ENCODE assay signal across 1 cellular context in genomic region chr9:137083418-137084004, GRCh38.
TF ChIP-seq lines count a peak whose summit lies in the region.

No MANE protein-coding gene starts in this region.

TF ChIP-seq in HepG2, 621 proteins besides CTCF, POLR2A, EP300 and RAD21 (continued from another document):
- peak; percentile 14; the same call in 1 of the 2 replicates for TF ChIP-seq FOXP4 (CRISPR knock-in tag; IDR thresholded peaks at IDR 0.05)
- 0 out of 2 replicates have a peak, but pooled peaks have one; percentile 23 for TF ChIP-seq IKZF5 (CRISPR knock-in tag; IDR thresholded peaks at IDR 0.05)
- TF ChIP-seq HDAC1 (CRISPR knock-in tag; IDR thresholded peaks at IDR 0.05): peak; percentile 22; the same call in 1 of the 2 replicates
- TF ChIP-seq ZNF281 (CRISPR knock-in tag; IDR thresholded peaks at IDR 0.05; ENCODE audit: borderline replicate concordance): peak; percentile 62; the same call in 1 of the 2 replicates
- TF ChIP-seq, protein P1, sequence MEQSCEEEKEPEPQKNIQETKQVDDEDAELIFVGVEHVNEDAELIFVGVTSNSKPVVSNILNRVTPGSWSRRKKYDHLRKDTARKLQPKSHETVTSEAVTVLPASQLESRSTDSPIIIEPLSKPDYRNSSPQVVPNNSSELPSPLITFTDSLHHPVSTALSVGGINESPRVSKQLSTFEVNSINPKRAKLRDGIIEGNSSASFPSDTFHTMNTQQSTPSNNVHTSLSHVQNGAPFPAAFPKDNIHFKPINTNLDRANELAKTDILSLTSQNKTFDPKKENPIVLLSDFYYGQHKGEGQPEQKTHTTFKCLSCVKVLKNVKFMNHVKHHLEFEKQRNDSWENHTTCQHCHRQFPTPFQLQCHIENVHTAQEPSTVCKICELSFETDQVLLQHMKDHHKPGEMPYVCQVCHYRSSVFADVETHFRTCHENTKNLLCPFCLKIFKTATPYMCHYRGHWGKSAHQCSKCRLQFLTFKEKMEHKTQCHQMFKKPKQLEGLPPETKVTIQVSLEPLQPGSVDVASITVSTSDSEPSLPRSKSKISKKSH (CRISPR knock-in tag; IDR thresholded peaks at IDR 0.05; ENCODE audit: borderline replicate concordance): no peak
- TF ChIP-seq ZNF501 (CRISPR knock-in tag; IDR thresholded peaks at IDR 0.05): peak; percentile 51; the same call in 1 of the 2 replicates
- no peak for TF ChIP-seq ARNTL (CRISPR knock-in tag; IDR thresholded peaks at IDR 0.05)
- no peak for TF ChIP-seq KLF15 (CRISPR knock-in tag; IDR thresholded peaks at IDR 0.05; ENCODE audit: borderline replicate concordance)
- TF ChIP-seq GABPB1 (CRISPR knock-in tag; IDR thresholded peaks at IDR 0.05): peak; percentile 27; the same call in 1 of the 2 replicates
- 0 out of 2 replicates have a peak, but pooled peaks have one; percentile 15 for TF ChIP-seq ERF (CRISPR knock-in tag; IDR thresholded peaks at IDR 0.05)
- TF ChIP-seq KDM2A (CRISPR knock-in tag; IDR thresholded peaks at IDR 0.05; ENCODE audit: borderline replicate concordance, low read depth): peak; percentile 57; the same call in 1 of the 2 replicates
- TF ChIP-seq FOSL2 (CRISPR knock-in tag; IDR thresholded peaks at IDR 0.05): peak; percentile 95
- TF ChIP-seq CHCHD3 (CRISPR knock-in tag; IDR thresholded peaks at IDR 0.05): no peak
- no peak for TF ChIP-seq ZNF460 (CRISPR knock-in tag; IDR thresholded peaks at IDR 0.05; ENCODE audit: borderline replicate concordance)
- 0 out of 2 replicates have a peak, but pooled peaks have one; percentile 22 for TF ChIP-seq MED1 (CRISPR knock-in tag; IDR thresholded peaks at IDR 0.05)
- TF ChIP-seq ZKSCAN8 (CRISPR knock-in tag; IDR thresholded peaks at IDR 0.05; ENCODE audit: borderline replicate concordance): 0 out of 2 replicates have a peak, but pooled peaks have one; percentile 18
- TF ChIP-seq TEAD3 (CRISPR knock-in tag; optimal IDR thresholded peaks at IDR 0.05; ENCODE audit: borderline replicate concordance): no peak
- TF ChIP-seq ZNF354B (CRISPR knock-in tag; IDR thresholded peaks at IDR 0.05): no peak
- TF ChIP-seq ZNF614 (CRISPR knock-in tag; IDR thresholded peaks at IDR 0.05; ENCODE audit: borderline replicate concordance): peak; percentile 38; the same call in 1 of the 2 replicates
- TF ChIP-seq AKAP8 (CRISPR knock-in tag; IDR thresholded peaks at IDR 0.05): no peak
- TF ChIP-seq MZF1 (CRISPR knock-in tag; IDR thresholded peaks at IDR 0.05; ENCODE audit: borderline replicate concordance): no peak
